Comparison of ENCODE assay signal across 1 cellular context in genomic region chr2:32777714-32778113, GRCh38.
TF ChIP-seq lines count a peak whose summit lies in the region.

No MANE protein-coding gene starts in this region.

TF ChIP-seq in HepG2, 621 proteins besides CTCF, POLR2A, EP300 and RAD21 (continued from another document and continues in another):
- TF ChIP-seq CERS6 (CRISPR knock-in tag; IDR thresholded peaks at IDR 0.05) (no peak), TCF12 (IDR thresholded peaks at IDR 0.05) (no peak), TCF12 (CRISPR knock-in tag; IDR thresholded peaks at IDR 0.05) (no peak), RFX5 (IDR thresholded peaks at IDR 0.05; ENCODE audit: low read depth, low read length) (no peak), ISL2 (CRISPR knock-in tag; IDR thresholded peaks at IDR 0.05) (no peak), CBX5 (CRISPR knock-in tag; IDR thresholded peaks at IDR 0.05; ENCODE audit: borderline replicate concordance) (no peak), KDM5A (IDR thresholded peaks at IDR 0.05; ENCODE audit: borderline replicate concordance, low read length) (no peak), POGZ (CRISPR knock-in tag; IDR thresholded peaks at IDR 0.05) (peak; percentile 35; the same call in 1 of the 2 replicates), ZNF550 (CRISPR knock-in tag; IDR thresholded peaks at IDR 0.05; ENCODE audit: borderline replicate concordance) (no peak), GPBP1L1 (CRISPR knock-in tag; IDR thresholded peaks at IDR 0.05) (no peak), NR2F1 (CRISPR knock-in tag; IDR thresholded peaks at IDR 0.05) (peak in 1 of 2 experiments; percentile 79; a peak in 2 of 4 replicates), ZNF567 (CRISPR knock-in tag; IDR thresholded peaks at IDR 0.05; ENCODE audit: borderline replicate concordance) (no peak), ZBTB39 (CRISPR knock-in tag; IDR thresholded peaks at IDR 0.05) (no peak), PHF5A (CRISPR knock-in tag; IDR thresholded peaks at IDR 0.05; ENCODE audit: low read depth, unreplicated experiment) (no peak), HOXA5 (CRISPR knock-in tag; IDR thresholded peaks at IDR 0.05) (no peak), ZNF552 (CRISPR knock-in tag; IDR thresholded peaks at IDR 0.05; ENCODE audit: borderline replicate concordance) (no peak), KDM5B (CRISPR knock-in tag; IDR thresholded peaks at IDR 0.05; ENCODE audit: borderline replicate concordance) (no peak), NONO (IDR thresholded peaks at IDR 0.05) (no peak), NONO (CRISPR knock-in tag; conservative IDR thresholded peaks at IDR 0.05) (no peak), ZNF230 (CRISPR knock-in tag; IDR thresholded peaks at IDR 0.05) (no peak), ZNF691 (CRISPR knock-in tag; IDR thresholded peaks at IDR 0.05; ENCODE audit: borderline replicate concordance, low read depth) (no peak), PCBP1 (IDR thresholded peaks at IDR 0.05; ENCODE audit: borderline replicate concordance, low read depth, low read length) (no peak), KLF6 (CRISPR knock-in tag; IDR thresholded peaks at IDR 0.05) (no peak), TEAD3 (CRISPR knock-in tag; optimal IDR thresholded peaks at IDR 0.05; ENCODE audit: borderline replicate concordance) (peak; percentile 61), REL (CRISPR knock-in tag; conservative IDR thresholded peaks at IDR 0.05) (no peak), HNF4A (CRISPR knock-in tag; IDR thresholded peaks at IDR 0.05) (peak; percentile 82), TBX3 (IDR thresholded peaks at IDR 0.05; ENCODE audit: borderline replicate concordance) (peak; percentile 77; the same call in 1 of the 2 replicates), RFXANK (CRISPR knock-in tag; IDR thresholded peaks at IDR 0.05) (no peak), NR2F6 (IDR thresholded peaks at IDR 0.05) (peak; percentile 83), NR2F6 (CRISPR knock-in tag; IDR thresholded peaks at IDR 0.05) (peak; percentile 80), DNMT1 (CRISPR knock-in tag; IDR thresholded peaks at IDR 0.05) (no peak), ZNF598 (CRISPR knock-in tag; IDR thresholded peaks at IDR 0.05; ENCODE audit: borderline replicate concordance) (no peak), PBX2 (CRISPR knock-in tag; IDR thresholded peaks at IDR 0.05) (no peak), ZSCAN25 (CRISPR knock-in tag; IDR thresholded peaks at IDR 0.05) (no peak), NCOA2 (CRISPR knock-in tag; IDR thresholded peaks at IDR 0.05) (peak; percentile 47; the same call in 1 of the 2 replicates), KLF11 (CRISPR knock-in tag; IDR thresholded peaks at IDR 0.05) (no peak), TCF7 (IDR thresholded peaks at IDR 0.05; ENCODE audit: low read depth) (peak; percentile 52), RELA (CRISPR knock-in tag; IDR thresholded peaks at IDR 0.05) (no peak), ZBTB46 (CRISPR knock-in tag; IDR thresholded peaks at IDR 0.05; ENCODE audit: borderline replicate concordance) (no peak), ZNF790 (CRISPR knock-in tag; IDR thresholded peaks at IDR 0.05; ENCODE audit: borderline replicate concordance) (no peak), AFF4 (CRISPR knock-in tag; IDR thresholded peaks at IDR 0.05) (no peak), SKI (IDR thresholded peaks at IDR 0.05; ENCODE audit: partially characterized antibody) (no peak), ZNF34 (CRISPR knock-in tag; IDR thresholded peaks at IDR 0.05; ENCODE audit: borderline replicate concordance) (no peak), BORCS8-MEF2B (CRISPR knock-in tag; IDR thresholded peaks at IDR 0.05) (no peak), ZNF280B (CRISPR knock-in tag; IDR thresholded peaks at IDR 0.05; ENCODE audit: borderline replicate concordance) (no peak), UBTF (CRISPR knock-in tag; IDR thresholded peaks at IDR 0.05) (no peak), ZNF207 (IDR thresholded peaks at IDR 0.05; ENCODE audit: borderline replicate concordance) (no peak), GLMP (CRISPR knock-in tag; IDR thresholded peaks at IDR 0.05; ENCODE audit: borderline replicate concordance) (no peak), ZNF10 (CRISPR knock-in tag; IDR thresholded peaks at IDR 0.05; ENCODE audit: borderline replicate concordance, low read depth) (no peak), ZIK1 (CRISPR knock-in tag; IDR thresholded peaks at IDR 0.05; ENCODE audit: borderline replicate concordance, low read depth) (no peak), SRY (CRISPR knock-in tag; IDR thresholded peaks at IDR 0.05) (no peak), AHR (CRISPR knock-in tag; IDR thresholded peaks at IDR 0.05) (no peak), MTERF4 (CRISPR knock-in tag; IDR thresholded peaks at IDR 0.05) (no peak)
